13 cellular contexts compared by ENCODE assay signal in the genomic region with DNA sequence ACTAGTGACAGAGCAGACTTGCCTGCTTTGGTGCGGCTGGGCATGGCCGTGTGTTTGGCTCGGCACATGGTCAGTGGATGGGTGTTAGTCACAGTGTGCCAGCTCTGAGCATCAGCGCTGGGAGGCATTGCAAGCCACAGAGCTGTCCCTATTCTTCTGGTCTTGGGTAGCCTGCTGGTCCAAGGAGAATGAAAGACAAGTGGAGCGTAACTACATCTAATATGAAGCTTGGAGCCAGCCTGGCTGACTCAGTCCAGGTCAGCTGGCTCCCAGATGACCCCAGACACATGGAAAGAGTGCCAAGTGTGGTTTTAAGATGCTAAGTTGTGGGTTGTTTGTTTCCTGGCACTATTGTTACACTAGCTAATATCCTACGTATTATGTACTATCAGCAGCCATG.
"Had no signal": no experiment of that assay in that cellular context is flagged by ENCODE, and none has a peak within 500 bp of the region (broad histone marks: within the 10 kb centered on the region; RNA-seq: fewer than 3 reads in every experiment).

No MANE protein-coding gene starts in this region.

- ATAC-seq: natural killer cell, psoas muscle had no signal

- H3K4me3 ChIP-seq: colonic mucosa, lower lobe of right lung, psoas muscle, upper lobe of right lung had no signal

- DNase-seq: activated CD4-positive, alpha-beta T cell treated with anti-CD3 and anti-CD28 coated beads, Interleukin-2, amount 50 U/mL, for 1 hour; activated effector memory CD4-positive, alpha-beta T cell treated with Interleukin-2 at 50 U/mL for 16 hours; activated T-cell treated with anti-CD3 and anti-CD28 coated beads, Interleukin-2, amount 50 U/mL, for 1 hour; colonic mucosa; lower lobe of right lung; natural killer cell; occipital lobe; psoas muscle; stimulated activated CD4-positive, alpha-beta T cell treated with anti-CD3 and anti-CD28 coated beads, Interleukin-4, amount 100 ng/mL, for 1 hour; stimulated activated CD8-positive, alpha-beta memory T cell treated with anti-CD3 and anti-CD28 coated beads, Interleukin-4, amount 100 ng/mL, for 48 hours; upper lobe of right lung had no signal

- H3K27me3 ChIP-seq: colonic mucosa, upper lobe of right lung had no signal

- H3K27ac Mint-ChIP-seq: activated naive CD4-positive, alpha-beta T cell treated with anti-CD3 and anti-CD28 coated beads, Interleukin-2, amount 50 U/mL, for 24 hours; natural killer cell; stimulated activated naive CD8-positive, alpha-beta T cell treated with anti-CD3 and anti-CD28 coated beads, Interleukin-15, Interleukin-2, amounts not matched to agents 100 ng/mL and 50 ng/mL, for 24 hours had no signal

- H3K36me3 ChIP-seq: colonic mucosa, lower lobe of right lung, upper lobe of right lung had no signal

- H3K27me3 Mint-ChIP-seq: activated naive CD4-positive, alpha-beta T cell treated with anti-CD3 and anti-CD28 coated beads, Interleukin-2, amount 50 U/mL, for 24 hours; stimulated activated naive CD8-positive, alpha-beta T cell treated with anti-CD3 and anti-CD28 coated beads, Interleukin-15, Interleukin-2, amounts not matched to agents 100 ng/mL and 50 ng/mL, for 24 hours had no signal

- H3K4me3 Mint-ChIP-seq: activated naive CD4-positive, alpha-beta T cell treated with anti-CD3 and anti-CD28 coated beads, Interleukin-2, amount 50 U/mL, for 24 hours; natural killer cell; stimulated activated naive CD8-positive, alpha-beta T cell treated with anti-CD3 and anti-CD28 coated beads, Interleukin-15, Interleukin-2, amounts not matched to agents 100 ng/mL and 50 ng/mL, for 24 hours had no signal

- H3K36me3 Mint-ChIP-seq: activated naive CD4-positive, alpha-beta T cell treated with anti-CD3 and anti-CD28 coated beads, Interleukin-2, amount 50 U/mL, for 24 hours; natural killer cell had no signal

- H3K4me1 Mint-ChIP-seq: activated naive CD4-positive, alpha-beta T cell treated with anti-CD3 and anti-CD28 coated beads, Interleukin-2, amount 50 U/mL, for 24 hours; natural killer cell had no signal
